ENCODE assay signal across 1 cellular context in genomic region chr9:128631636-128632035, GRCh38.
TF ChIP-seq lines count a peak whose summit lies in the region.

No MANE protein-coding gene starts in this region.

TF ChIP-seq in HCT116, 20 proteins besides CTCF, POLR2A, EP300 and RAD21 (continued from another document):
- TF ChIP-seq ZBTB33 (IDR thresholded peaks at IDR 0.05; ENCODE audit: extremely low read depth, insufficient replicate concordance, low read length) (no peak), EZH2phosphoT487 (IDR thresholded peaks at IDR 0.05; ENCODE audit: borderline replicate concordance) (no peak), SRF (IDR thresholded peaks at IDR 0.05; ENCODE audit: low read depth) (no peak), SP1 (IDR thresholded peaks at IDR 0.05; ENCODE audit: low read depth) (no peak), ZFX (IDR thresholded peaks at IDR 0.05) (no peak), JUND (IDR thresholded peaks at IDR 0.05) (no peak), CEBPB (IDR thresholded peaks at IDR 0.05; ENCODE audit: low read depth) (no peak), REST (IDR thresholded peaks at IDR 0.05; ENCODE audit: low read depth) (no peak), EZH2 (IDR thresholded peaks at IDR 0.05) (no peak), YY1 (IDR thresholded peaks at IDR 0.05; ENCODE audit: extremely low read depth, insufficient replicate concordance, low read depth, low read length) (no peak), MAX (IDR thresholded peaks at IDR 0.05) (no peak)
